In the genomic region with DNA sequence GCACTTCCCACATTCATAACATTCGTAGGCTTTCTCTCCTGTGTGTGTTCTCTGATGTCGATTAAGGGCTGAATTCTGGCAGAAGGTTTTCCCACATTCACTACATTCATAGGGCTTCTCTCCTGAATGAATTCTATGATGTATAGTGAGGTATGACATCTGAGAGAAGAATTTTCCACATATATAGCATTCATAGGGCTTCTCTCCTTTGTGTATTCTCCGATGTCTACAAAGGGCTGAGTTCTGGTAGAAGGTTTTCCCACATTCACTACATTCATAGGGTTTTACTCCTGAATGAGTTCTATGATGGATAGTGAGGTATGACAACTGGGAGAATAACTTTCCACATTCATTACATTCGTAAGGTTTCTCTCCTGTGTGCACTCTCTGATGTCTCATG, we compare ENCODE assay signal across 22 cellular contexts. TPM values are rescaled to one million over a fixed set of nuclear protein-coding genes. Genes with fewer than 3 reads are reported as not detected.
A peak's percentile ranks its signal among the peaks of the same experiment; 100 is the strongest.
DNase-seq lines count a peak whose midpoint lies in the region; ATAC-seq and TF ChIP-seq lines count a peak whose summit lies in the region.
"Had no signal": no experiment of that assay in that cellular context is flagged by ENCODE, and none has a peak within 500 bp of the region (broad histone marks: within the 10 kb centered on the region; RNA-seq: fewer than 3 reads in every experiment).

No MANE protein-coding gene starts in this region.

- H2BK5ac ChIP-seq in mesenchymal stem cell (ENCODE audit: low read depth, low read length, poor library complexity, severe bottlenecking) = no peak overlapping the region

- no TSS peak for BruUV-seq in Calu3 (replicated peaks; lab: Mats Ljungman, UMichigan)

- no peaks in the 10 kb centered on the region for H3K4me1 ChIP-seq in Karpas-422 (ENCODE audit: low read length)
- H3K4me1 ChIP-seq in endodermal cell (ENCODE audit: control insufficient read depth, insufficient read depth, low read length) = no peaks in the 10 kb centered on the region
- H3K4me1 ChIP-seq in neural progenitor cell = no peaks in the 10 kb centered on the region
- H3K4me1 ChIP-seq in mesenchymal stem cell (ENCODE audit: control insufficient read depth, insufficient read depth, low read depth, low read length) = no peaks in the 10 kb centered on the region
- H3K4me1 ChIP-seq: body of pancreas had no signal

- H2BK15ac ChIP-seq in mesenchymal stem cell (ENCODE audit: low read depth, poor library complexity, severe bottlenecking) = no peak overlapping the region

- H3K9me2 ChIP-seq in Karpas-422 (replicated peaks; ENCODE audit: insufficient read depth, low read length) = no peaks in the 10 kb centered on the region

- H3K4me3 ChIP-seq in Karpas-422 (ENCODE audit: low read length) = 0 out of 2 replicates have a peak overlapping the region, but pooled peaks have one; percentile 1
- H3K4me3 ChIP-seq in endodermal cell (ENCODE audit: low read length) = peak overlapping the region; percentile 72
- peak overlapping the region; percentile 18 for H3K4me3 ChIP-seq in neural progenitor cell
- H3K4me3 ChIP-seq in dorsolateral prefrontal cortex = no peak overlapping the region
- H3K4me3 ChIP-seq in mesenchymal stem cell (ENCODE audit: insufficient read depth in 1 of 2, low read depth in 1 of 2, low read length in 2 of 2) = peak overlapping the region in 1 of 2 experiments; percentile 67
- H3K4me3 ChIP-seq: body of pancreas had no signal

- H3K27ac ChIP-seq in Karpas-422 (ENCODE audit: low read length) (no peak overlapping the region), endodermal cell (ENCODE audit: low read depth, low read length) (no peak overlapping the region), neural progenitor cell (no peak overlapping the region), dorsolateral prefrontal cortex (no peak overlapping the region), mesenchymal stem cell (ENCODE audit: low read length, poor library complexity, severe bottlenecking) (no peak overlapping the region)
- H3K27ac ChIP-seq: body of pancreas had no signal

- no peak overlapping the region for H3K14ac ChIP-seq in mesenchymal stem cell (ENCODE audit: low read length in 2 of 2)

- no peak for ATAC-seq in GM18517 (IDR thresholded peaks at IDR 0.05; ENCODE audit: unreplicated experiment)
- ATAC-seq: body of pancreas; stimulated activated memory B cell treated with anti-CD40 and anti-IgM and Interleukin-4, amounts not matched to agents 10 μg/mL and 1 μg/mL and 100 μg/mL, for 72 hours had no signal

- no peak for TF ChIP-seq CTCF in Calu3 (IDR thresholded peaks at IDR 0.05; ENCODE audit: unreplicated experiment)
- TF ChIP-seq CTCF in endodermal cell (conservative IDR thresholded peaks at IDR 0.05) = no peak
- TF ChIP-seq CTCF in neural progenitor cell (IDR thresholded peaks at IDR 0.05) = no peak
- no peak for TF ChIP-seq CTCF in dorsolateral prefrontal cortex (IDR thresholded peaks at IDR 0.05 in 54 of 56, conservative IDR thresholded peaks at IDR 0.05 in 2 of 56; ENCODE audit: low read depth in 1 of 56, partially characterized antibody in 56 of 56)

- no peak overlapping the region for H3K23ac ChIP-seq in mesenchymal stem cell (ENCODE audit: low read length in 2 of 2)

- H3K27ac Mint-ChIP-seq in Calu3 (ENCODE audit: unreplicated experiment) (peak overlapping the region; percentile 64), endodermal cell (no peak overlapping the region), neural progenitor cell (no peak overlapping the region)
- H3K27ac Mint-ChIP-seq: activated CD4-positive, alpha-beta T cell treated with anti-CD3 and anti-CD28 coated beads, Interleukin-2, amount 10 ng/mL, durations not matched to agents 24 days and 14 days; activated naive CD8-positive, alpha-beta T cell treated with anti-CD3 and anti-CD28 coated beads, Interleukin-2, amount 10 ng/mL, durations not matched to agents 7 days and 5 days; activated T-helper 2 cell treated with anti-CD3 and anti-CD28 coated beads, Interferon-gamma antibody, Interleukin-2, Interleukin-4, amounts not matched to agents 10 μg/mL and 5 μg/mL and 100 μg/mL, durations not matched to agents 14 hours and 24 hours and 36 hours; stimulated activated memory B cell treated with anti-CD40 and anti-IgM and Interleukin-4, amounts not matched to agents 10 μg/mL and 1 μg/mL and 100 μg/mL, for 72 hours had no signal

- DNase-seq in Calu3 = no peak
- DNase-seq in Karpas-422 = peak; percentile 44
- DNase-seq in endodermal cell = no peak
- no peak for DNase-seq in neural progenitor cell (ENCODE audit: low spot score)
- DNase-seq in dorsolateral prefrontal cortex = no peak
- DNase-seq in middle frontal gyrus (ENCODE audit: extremely low spot score, low spot score) = no peak
- DNase-seq in mesenchymal stem cell = no peak
- DNase-seq: activated CD4-positive, alpha-beta T cell treated with anti-CD3 and anti-CD28 coated beads, Interleukin-2, amount 10 ng/mL, durations not matched to agents 24 days and 14 days; activated naive CD8-positive, alpha-beta T cell treated with anti-CD3 and anti-CD28 coated beads, Interleukin-2, amount 10 ng/mL, durations not matched to agents 7 days and 5 days; body of pancreas; DND-41; GOT3; midbrain; MM.1S; NCI-H1436 treated with DMSO at 0.1 percent for 48 hours; NCI-H510A treated with DMSO at 0.1 percent for 48 hours; NK-92 treated with Interleukin-12 subunit alpha and Interleukin-12 subunit beta, amount 100 ng/mL, for 24 hours; small intestine had no signal

- H2BK120ac ChIP-seq in mesenchymal stem cell (ENCODE audit: low read depth, low read length) = no peak overlapping the region

- H2BK12ac ChIP-seq in mesenchymal stem cell (ENCODE audit: low read length in 2 of 2) = no peak overlapping the region

- no peaks in the 10 kb centered on the region for H3K4me1 Mint-ChIP-seq in Calu3 (ENCODE audit: low read depth, unreplicated experiment)
- no peaks in the 10 kb centered on the region for H3K4me1 Mint-ChIP-seq in endodermal cell
- H3K4me1 Mint-ChIP-seq in neural progenitor cell = no peaks in the 10 kb centered on the region
- H3K4me1 Mint-ChIP-seq: activated CD4-positive, alpha-beta T cell treated with anti-CD3 and anti-CD28 coated beads, Interleukin-2, amount 10 ng/mL, durations not matched to agents 24 days and 14 days; activated naive CD8-positive, alpha-beta T cell treated with anti-CD3 and anti-CD28 coated beads, Interleukin-2, amount 10 ng/mL, durations not matched to agents 7 days and 5 days; stimulated activated memory B cell treated with anti-CD40 and anti-IgM and Interleukin-4, amounts not matched to agents 10 μg/mL and 1 μg/mL and 100 μg/mL, for 72 hours had no signal

- H3K18ac ChIP-seq in mesenchymal stem cell (ENCODE audit: low read depth in 1 of 2, low read length in 2 of 2) = no peak overlapping the region

- H3K9ac ChIP-seq in Karpas-422 (ENCODE audit: low read length) (no peak overlapping the region), endodermal cell (ENCODE audit: extremely low read depth, low read length, poor library complexity, severe bottlenecking) (no peak overlapping the region), neural progenitor cell (no peak overlapping the region), mesenchymal stem cell (ENCODE audit: low read length) (no peak overlapping the region)

- peaks cover 67% of the 10 kb centered on the region for H3K36me3 Mint-ChIP-seq in Calu3 (ENCODE audit: insufficient read depth, unreplicated experiment)
- H3K36me3 Mint-ChIP-seq in endodermal cell (ENCODE audit: low read depth) = no peaks in the 10 kb centered on the region
- peaks cover 85% of the 10 kb centered on the region for H3K36me3 Mint-ChIP-seq in neural progenitor cell

- peaks cover 98% of the 10 kb centered on the region for H3K36me3 ChIP-seq in Karpas-422 (ENCODE audit: insufficient read depth, low read length)
- peaks cover 98% of the 10 kb centered on the region for H3K36me3 ChIP-seq in endodermal cell (ENCODE audit: control insufficient read depth, insufficient read depth, low read length)
- peaks cover 96% of the 10 kb centered on the region for H3K36me3 ChIP-seq in neural progenitor cell
- H3K36me3 ChIP-seq in mesenchymal stem cell (ENCODE audit: control insufficient read depth in 1 of 2, insufficient read depth in 2 of 2, low read depth in 1 of 2, low read length in 2 of 2) = peaks cover 43 to 99% of the 10 kb centered on the region in 2 experiments

- CTCF ChIA-PET in Calu3 (lab: Charles Lee) = no interaction called here

- intact Hi-C loops in Calu3 (cut with micrococcal nuclease; ENCODE audit: unreplicated experiment) (no loop called here), dorsolateral prefrontal cortex (cut with DNase I) (no loop called here)

- no peak overlapping the region for H4K91ac ChIP-seq in mesenchymal stem cell (ENCODE audit: low read length)

- no peak overlapping the region for H3K4me2 ChIP-seq in Karpas-422 (ENCODE audit: low read depth, low read length, poor library complexity, severe bottlenecking)
- H3K4me2 ChIP-seq in neural progenitor cell = no peak overlapping the region
- H3K4me2 ChIP-seq in mesenchymal stem cell (ENCODE audit: low read length, poor library complexity, severe bottlenecking) = no peak overlapping the region

- peaks cover 20% of the 10 kb centered on the region for H3K9me3 Mint-ChIP-seq in Calu3 (ENCODE audit: low read depth, unreplicated experiment)
- no peaks in the 10 kb centered on the region for H3K9me3 Mint-ChIP-seq in endodermal cell
- peaks cover 11% of the 10 kb centered on the region for H3K9me3 Mint-ChIP-seq in neural progenitor cell

- H3K9me3 ChIP-seq in Karpas-422 (ENCODE audit: low read length) = peaks cover 84% of the 10 kb centered on the region
- H3K9me3 ChIP-seq in endodermal cell (ENCODE audit: control insufficient read depth, low read length) = peaks cover 100% of the 10 kb centered on the region
- H3K9me3 ChIP-seq in neural progenitor cell (ENCODE audit: low read depth) = peaks cover 84% of the 10 kb centered on the region
- peaks cover 100% of the 10 kb centered on the region for H3K9me3 ChIP-seq in mesenchymal stem cell (ENCODE audit: control insufficient read depth, low read length)

- no peaks in the 10 kb centered on the region for H3K27me3 Mint-ChIP-seq in Calu3 (ENCODE audit: unreplicated experiment)
- no peaks in the 10 kb centered on the region for H3K27me3 Mint-ChIP-seq in endodermal cell (ENCODE audit: insufficient read depth)
- H3K27me3 Mint-ChIP-seq in neural progenitor cell (ENCODE audit: insufficient read depth, low read depth) = peaks cover 7% of the 10 kb centered on the region
- H3K27me3 Mint-ChIP-seq: activated CD4-positive, alpha-beta T cell treated with anti-CD3 and anti-CD28 coated beads, Interleukin-2, amount 10 ng/mL, durations not matched to agents 24 days and 14 days; activated naive CD8-positive, alpha-beta T cell treated with anti-CD3 and anti-CD28 coated beads, Interleukin-2, amount 10 ng/mL, durations not matched to agents 7 days and 5 days; IgD-negative memory B cell; stimulated activated memory B cell treated with anti-CD40 and anti-IgM and Interleukin-4, amounts not matched to agents 10 μg/mL and 1 μg/mL and 100 μg/mL, for 72 hours had no signal

- H3K27me3 ChIP-seq in Karpas-422 (ENCODE audit: low read length) (no peaks in the 10 kb centered on the region), endodermal cell (ENCODE audit: control insufficient read depth, insufficient read depth, low read length, poor library complexity, severe bottlenecking) (no peaks in the 10 kb centered on the region), neural progenitor cell (no peaks in the 10 kb centered on the region), dorsolateral prefrontal cortex (no peaks in the 10 kb centered on the region), mesenchymal stem cell (ENCODE audit: control insufficient read depth in 1 of 2, insufficient read depth in 1 of 2, low read length in 2 of 2) (no peaks in the 10 kb centered on the region)
- H3K27me3 ChIP-seq: body of pancreas had no signal

- H3F3A ChIP-seq in neural progenitor cell (ENCODE audit: low read depth) = peaks cover 29% of the 10 kb centered on the region

- H4K8ac ChIP-seq in mesenchymal stem cell (ENCODE audit: low read length) = no peak overlapping the region

- 100% methylated on average over 3 of the region's 4 CpGs; no CpG with 5 or more reads in 1 of the 2 experiments for WGBS in endodermal cell (ENCODE audit: insufficient coverage in 1 of 2, insufficient read length in 1 of 2), 2 experiments
- no CpG with 5 or more reads among the region's 4 CpGs for WGBS in mesenchymal stem cell

- H4K20me1 ChIP-seq in Karpas-422 (ENCODE audit: insufficient read depth, low read depth, low read length) (no peaks in the 10 kb centered on the region), neural progenitor cell (ENCODE audit: low read depth) (no peaks in the 10 kb centered on the region)

- no peak overlapping the region for H3K4me3 Mint-ChIP-seq in Calu3 (ENCODE audit: low read depth, unreplicated experiment)
- no peak overlapping the region for H3K4me3 Mint-ChIP-seq in endodermal cell
- no peak overlapping the region for H3K4me3 Mint-ChIP-seq in neural progenitor cell
- H3K4me3 Mint-ChIP-seq: activated CD4-positive, alpha-beta T cell treated with anti-CD3 and anti-CD28 coated beads, Interleukin-2, amount 10 ng/mL, durations not matched to agents 24 days and 14 days; activated naive CD8-positive, alpha-beta T cell treated with anti-CD3 and anti-CD28 coated beads, Interleukin-2, amount 10 ng/mL, durations not matched to agents 7 days and 5 days; IgD-negative memory B cell; stimulated activated memory B cell treated with anti-CD40 and anti-IgM and Interleukin-4, amounts not matched to agents 10 μg/mL and 1 μg/mL and 100 μg/mL, for 72 hours had no signal

- peaks cover 8% of the 10 kb centered on the region for H3K79me1 ChIP-seq in mesenchymal stem cell (replicated peaks; ENCODE audit: low read length, poor library complexity, severe bottlenecking)

- H2AFZ ChIP-seq in Karpas-422 (ENCODE audit: low read length) (no peak overlapping the region), neural progenitor cell (replicated peaks) (no peak overlapping the region), mesenchymal stem cell (ENCODE audit: low read depth, low read length) (no peak overlapping the region)

- H3K4ac ChIP-seq in mesenchymal stem cell (ENCODE audit: low read depth in 1 of 2, low read length in 2 of 2) = no peak overlapping the region

- H2AK5ac ChIP-seq in mesenchymal stem cell (ENCODE audit: low read length, severe bottlenecking) = no peak overlapping the region

- H3K79me2 ChIP-seq in Karpas-422 (ENCODE audit: low read length) = no peaks in the 10 kb centered on the region
- H3K79me2 ChIP-seq in neural progenitor cell (ENCODE audit: low read depth) = no peaks in the 10 kb centered on the region

RNA-seq across cellular contexts. Expression of a gene that starts 15.6 kb away (rescaled TPM):
- total RNA-seq in Calu3 (2022) (32.4 and 36.2 TPM in 2 replicates), endodermal cell (10 to 100 TPM; 24.2 to 29.4 TPM), neural progenitor cell (ENCODE audit: low replicate concordance) (30.1 and 36.6 TPM in 2 replicates), dorsolateral prefrontal cortex (10 to 100 TPM; 15.7 to 30.5 (median 22.7) TPM)
- total RNA-seq in Karpas-422 (2014; rRNA removed; shearing (Covaris generic); ENCODE audit: low replicate concordance) = 29.0 and 34.4 TPM in 2 replicates
- 20.5 TPM for polyA plus RNA-seq in endodermal cell (2013, experiment 1 of 2)
- polyA plus RNA-seq in endodermal cell (2013, experiment 2 of 2) = 19.9 TPM
- 8.9 TPM for polyA plus RNA-seq in mesenchymal stem cell (2013, experiment 1 of 2)
- 9.4 TPM for polyA plus RNA-seq in mesenchymal stem cell (2013, experiment 2 of 2)

RNA-seq across cellular contexts. Expression of a gene that starts 54.0 kb away (rescaled TPM):
- 48.9 and 49.4 TPM in 2 replicates for total RNA-seq in Calu3 (2022)
- total RNA-seq in Karpas-422 (2014; rRNA removed; shearing (Covaris generic); ENCODE audit: low replicate concordance) = 9.1 and 20.3 TPM in 2 replicates
- 10 to 100 TPM; 21.4 to 29.6 TPM for total RNA-seq in endodermal cell
- 33.6 TPM for polyA plus RNA-seq in endodermal cell (2013, experiment 1 of 2)
- polyA plus RNA-seq in endodermal cell (2013, experiment 2 of 2) = 24.9 TPM
- 2.2 and 21.6 TPM in 2 replicates for total RNA-seq in neural progenitor cell (ENCODE audit: low replicate concordance)
- total RNA-seq in dorsolateral prefrontal cortex = 10 to 100 TPM; 25.1 to 74.8 (median 37.0) TPM
- 6.9 TPM for polyA plus RNA-seq in mesenchymal stem cell (2013, experiment 1 of 2)
- 6.4 TPM for polyA plus RNA-seq in mesenchymal stem cell (2013, experiment 2 of 2)

Comparison
In these comparisons a context has a peak if more than half of its experiments do, and no peak if none do; other contexts are left out.
1. H3K4me3 ChIP-seq: peak in Karpas-422 (single experiment), endodermal cell (single experiment) and neural progenitor cell (single experiment); none in dorsolateral prefrontal cortex (0 of 59).